ENCODE assay signal across 22 cellular contexts in the genomic region with DNA sequence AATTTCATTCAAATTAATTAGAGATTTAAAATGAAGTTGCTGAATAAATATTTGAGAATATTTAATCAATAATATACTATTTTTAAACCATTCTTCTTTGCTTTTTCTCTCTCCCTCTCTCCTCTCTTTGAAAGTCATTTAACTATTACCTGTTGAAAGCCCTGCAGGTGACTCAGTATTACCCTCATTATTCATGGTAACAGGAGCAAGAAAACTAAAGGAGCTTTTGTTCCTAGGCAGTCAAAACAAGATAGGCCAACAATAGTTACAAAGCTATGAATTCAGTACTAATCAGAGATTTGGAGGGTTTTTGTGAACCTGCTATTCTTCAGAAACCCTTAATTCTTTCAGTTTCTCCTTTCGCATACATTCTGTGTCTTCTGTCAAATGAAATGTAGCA.
"Had no signal": no experiment of that assay in that cellular context is flagged by ENCODE, and none has a peak within 500 bp of the region (broad histone marks: within the 10 kb centered on the region; RNA-seq: fewer than 3 reads in every experiment).

No MANE protein-coding gene starts in this region.

- H3K36me3 Mint-ChIP-seq: activated naive CD8-positive, alpha-beta T cell treated with anti-CD3 and anti-CD28 coated beads, Interleukin-2, amount 10 ng/mL, durations not matched to agents 7 days and 5 days had no signal

- H3K36me3 ChIP-seq: adrenal gland had no signal

- H3K4me2 ChIP-seq: PC-9 had no signal

- H3K27me3 ChIP-seq: adrenal gland had no signal

- H3K4me3 ChIP-seq: adrenal gland, PC-9 had no signal

- H3K27me3 Mint-ChIP-seq: activated CD4-positive, alpha-beta memory T cell treated with anti-CD3 and anti-CD28 coated beads, Interleukin-2, amount 10 ng/mL, durations not matched to agents 7 days and 5 days; activated naive CD8-positive, alpha-beta T cell treated with anti-CD3 and anti-CD28 coated beads, Interleukin-2, amount 10 ng/mL, durations not matched to agents 7 days and 5 days; T-helper 17 cell had no signal

- H3K4me1 Mint-ChIP-seq: activated CD4-positive, alpha-beta memory T cell treated with anti-CD3 and anti-CD28 coated beads, Interleukin-2, amount 10 ng/mL, durations not matched to agents 7 days and 5 days; activated naive CD8-positive, alpha-beta T cell treated with anti-CD3 and anti-CD28 coated beads, Interleukin-2, amount 10 ng/mL, durations not matched to agents 7 days and 5 days; T-helper 17 cell had no signal

- ATAC-seq: activated T-cell treated with anti-CD3 and anti-CD28 coated beads, Interleukin-2, amount 50 U/mL, for 72 hours; T-helper 17 cell had no signal

- H3K9me3 ChIP-seq: adrenal gland had no signal

- H3K4me1 ChIP-seq: adrenal gland had no signal

- H2AFZ ChIP-seq: PC-9 had no signal

- H3K27ac Mint-ChIP-seq: activated CD4-positive, alpha-beta memory T cell treated with anti-CD3 and anti-CD28 coated beads, Interleukin-2, amount 10 ng/mL, durations not matched to agents 7 days and 5 days; activated naive CD8-positive, alpha-beta T cell treated with anti-CD3 and anti-CD28 coated beads, Interleukin-2, amount 10 ng/mL, durations not matched to agents 7 days and 5 days; activated T-cell treated with anti-CD3 and anti-CD28 coated beads, Interleukin-2, amount 50 U/mL, for 72 hours; T-helper 17 cell had no signal

- DNase-seq: activated CD4-positive, alpha-beta memory T cell treated with anti-CD3 and anti-CD28 coated beads, Interleukin-2, amount 10 ng/mL, durations not matched to agents 7 days and 5 days; activated CD4-positive, alpha-beta T cell treated with anti-CD3 and anti-CD28 coated beads, Interleukin-2, amount 50 U/mL, for 1 hour; activated CD4-positive, CD25-positive, alpha-beta regulatory T cell; activated naive CD4-positive, alpha-beta T cell treated with anti-CD3 and anti-CD28 coated beads, Interleukin-2, amount 50 U/mL, for 16 hours; activated naive CD8-positive, alpha-beta T cell treated with anti-CD3 and anti-CD28 coated beads, Interleukin-2, amount 10 ng/mL, durations not matched to agents 7 days and 5 days; activated T-cell treated with anti-CD3 and anti-CD28 coated beads for 4 hours; activated T-cell treated with anti-CD3 and anti-CD28 coated beads, Interleukin-2, amount 50 U/mL, for 72 hours; adrenal gland; anterior cingulate cortex; cerebellar nuclear complex; Kasumi-1; NCI-H1048; NCI-H1694; NCI-H2029; NCI-H2107; NCI-H2171 treated with DMSO at 0.1 percent for 48 hours; NCI-H226; NCI-H526 treated with DMSO at 0.1 percent for 48 hours; PC-9; SHP77 treated with DMSO at 0.1 percent for 48 hours; T-helper 17 cell; T-helper 9 cell had no signal

- H3K27ac ChIP-seq: adrenal gland, PC-9 had no signal

- H3K4me3 Mint-ChIP-seq: activated CD4-positive, alpha-beta memory T cell treated with anti-CD3 and anti-CD28 coated beads, Interleukin-2, amount 10 ng/mL, durations not matched to agents 7 days and 5 days; activated naive CD8-positive, alpha-beta T cell treated with anti-CD3 and anti-CD28 coated beads, Interleukin-2, amount 10 ng/mL, durations not matched to agents 7 days and 5 days; activated T-cell treated with anti-CD3 and anti-CD28 coated beads, Interleukin-2, amount 50 U/mL, for 72 hours; T-helper 17 cell had no signal
